Comparison of ENCODE assay signal across 8 cellular contexts in the genomic region with DNA sequence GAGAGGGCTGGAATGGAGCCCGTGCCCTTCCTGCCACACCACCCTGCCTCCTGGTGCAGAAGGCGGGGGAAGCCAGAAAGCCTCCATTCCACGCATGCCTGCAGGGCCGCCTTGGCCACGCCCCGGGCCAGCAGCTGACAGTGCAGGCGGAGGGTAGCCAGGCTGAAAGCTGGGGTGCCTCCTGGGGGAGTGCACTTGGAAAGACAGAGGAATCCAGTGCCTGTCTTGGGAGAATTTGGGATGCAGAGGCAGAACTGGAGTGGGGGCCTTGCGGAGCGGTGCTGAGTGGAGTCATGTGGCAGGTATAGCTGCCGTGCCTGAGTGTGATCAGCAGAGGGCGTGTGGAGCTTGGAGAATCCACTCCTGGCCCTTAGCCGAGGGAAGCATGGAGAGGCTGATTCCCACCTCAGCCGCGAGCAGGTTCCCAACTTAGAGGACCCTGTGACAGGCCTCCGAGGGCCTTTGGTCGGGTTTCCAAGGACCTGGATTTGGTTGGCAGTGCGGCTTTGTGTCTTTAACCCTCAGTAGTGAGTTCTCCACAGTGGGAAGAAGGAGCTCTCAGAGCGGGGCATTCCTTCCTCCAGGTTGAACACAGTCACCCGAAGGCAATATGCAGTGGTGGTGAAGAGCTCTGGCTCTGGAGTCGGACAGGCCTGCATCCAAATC. TPM values are rescaled to one million over a fixed set of nuclear protein-coding genes. Genes with fewer than 3 reads are reported as not detected.
A peak's percentile ranks its signal among the peaks of the same experiment; 100 is the strongest.
DNase-seq lines count a peak whose midpoint lies in the region; ATAC-seq and TF ChIP-seq lines count a peak whose summit lies in the region.

No MANE protein-coding gene starts in this region.

- peak overlapping the region; percentile 46 for H2AFZ ChIP-seq in SU-DHL-6 (ENCODE audit: low read depth, low read length, severe bottlenecking)

- H3K9me2 ChIP-seq in SU-DHL-6 (replicated peaks; ENCODE audit: insufficient read depth, low read length), result no peaks in the 10 kb centered on the region

- DNase-seq in DMS 273 treated with DMSO at 0.1 percent for 48 hours (lab: John Stamatoyannopoulos, UW) (peak; percentile 66), H4 (ENCODE audit: low spot score) (peak; percentile 77), NCI-H1048 (lab: John Stamatoyannopoulos, UW) (peak; percentile 60), adipocyte (ENCODE audit: low read depth) (peak; percentile 95), cardiac septum (ENCODE audit: low spot score) (peak; percentile 91), posterior cingulate gyrus (peak; percentile 84 to 98 (median 89)), upper lobe of left lung (peak; percentile 88 to 92)

- H3K9ac ChIP-seq in SU-DHL-6 (ENCODE audit: low read length), result no peak overlapping the region
- H3K9ac ChIP-seq in adipocyte (ENCODE audit: low read length), result peak overlapping the region; percentile 63

- TF ChIP-seq POLR2A in upper lobe of left lung (IDR thresholded peaks at IDR 0.05), result peak in 1 of 4 donors; percentile 18

- no peaks in the 10 kb centered on the region for H3K79me2 ChIP-seq in SU-DHL-6 (ENCODE audit: insufficient read depth, low read length)

- H3K27me3 ChIP-seq in SU-DHL-6 (ENCODE audit: low read length) (no peaks in the 10 kb centered on the region), adipocyte (replicated peaks; ENCODE audit: control insufficient read depth, insufficient read depth, low read length) (no peaks in the 10 kb centered on the region), upper lobe of left lung (no peaks in the 10 kb centered on the region)

- ATAC-seq in upper lobe of left lung (ENCODE audit: low FRiP score in 2 of 2), result peak; percentile 94 to 95

- H3K4me1 ChIP-seq in adipocyte (ENCODE audit: control insufficient read depth, insufficient read depth, low read length) (peaks cover 17% of the 10 kb centered on the region), upper lobe of left lung (peaks cover 17 to 23% (median 21%) of the 10 kb centered on the region in 4 donors)

- peak; percentile 68 for TF ChIP-seq CTCF in SU-DHL-6 (IDR thresholded peaks at IDR 0.05; ENCODE audit: insufficient read depth, low read length, poor library complexity, severe bottlenecking)
- TF ChIP-seq CTCF in upper lobe of left lung (IDR thresholded peaks at IDR 0.05), result peak; percentile 82 to 95 (median 92)

- no peaks in the 10 kb centered on the region for H3K36me3 ChIP-seq in SU-DHL-6 (ENCODE audit: low read length)
- H3K36me3 ChIP-seq in adipocyte (ENCODE audit: control insufficient read depth, insufficient read depth, low read length, severe bottlenecking), result peaks cover 5% of the 10 kb centered on the region
- H3K36me3 ChIP-seq in upper lobe of left lung, result peaks cover 0 to 7% (median 2%) of the 10 kb centered on the region in 4 donors

- H3K9me3 ChIP-seq in SU-DHL-6 (ENCODE audit: insufficient read depth, low read length) (no peaks in the 10 kb centered on the region), adipocyte (ENCODE audit: control insufficient read depth, low read length) (no peaks in the 10 kb centered on the region), upper lobe of left lung (no peaks in the 10 kb centered on the region)

- no peak overlapping the region for H3K27ac ChIP-seq in SU-DHL-6 (ENCODE audit: low read depth, low read length)
- H3K27ac ChIP-seq in upper lobe of left lung, result peak overlapping the region; percentile 45 to 62 (median 52)

- H3F3A ChIP-seq in SU-DHL-6 (ENCODE audit: insufficient read depth), result no peaks in the 10 kb centered on the region

- intact Hi-C loops in cardiac septum (cut with DNase I), result loop anchor here (2.0 kb wide), 1 partner anchor 51 kb away; no protein-coding TSS in a partner anchor
- intact Hi-C loops in posterior cingulate gyrus (cut with DNase I), result loop anchor here (1.0 kb wide), 1 partner anchor 50 kb away; no protein-coding TSS in a partner anchor

- no peak for TF ChIP-seq EP300 in upper lobe of left lung (IDR thresholded peaks at IDR 0.05)

- H4K20me1 ChIP-seq in SU-DHL-6 (ENCODE audit: low read depth, low read length), result no peaks in the 10 kb centered on the region

- peak overlapping the region; percentile 24 for H3K4me2 ChIP-seq in SU-DHL-6 (ENCODE audit: low read depth, low read length, poor library complexity, severe bottlenecking)

- 10 to 18% methylated on average over 10 to 19 of the region's 20 CpGs for WGBS in upper lobe of left lung, 2 donors

- no peak overlapping the region for H3K4me3 ChIP-seq in SU-DHL-6 (ENCODE audit: insufficient read depth, low read length, poor library complexity, severe bottlenecking)
- H3K4me3 ChIP-seq in adipocyte (ENCODE audit: low read length), result peak overlapping the region; percentile 66
- H3K4me3 ChIP-seq in upper lobe of left lung, result peak overlapping the region in 3 of 4 donors; percentile 36 to 55 (median 53)

RNA-seq across cellular contexts. Expression of gene URM1, which starts 9.1 kb away (rescaled TPM):
- 52.3 and 71.9 TPM in 2 replicates for total RNA-seq in H4 (2014; rRNA removed; shearing (Covaris generic))
- total RNA-seq in cardiac septum (49.5 TPM), upper lobe of left lung (10 to 100 TPM; 11.1 to 57.9 (median 28.7) TPM)

RNA-seq across cellular contexts. Expression of gene SLC27A4, which starts 21.8 kb away (rescaled TPM):
- total RNA-seq in H4 (2014; rRNA removed; shearing (Covaris generic)), result 15.1 and 21.9 TPM in 2 replicates
- 17.4 TPM for total RNA-seq in cardiac septum
- 10 to 100 TPM; 17.8 to 30.1 (median 19.5) TPM for total RNA-seq in upper lobe of left lung

RNA-seq across cellular contexts. Expression of gene COQ4, which starts 39.5 kb away (rescaled TPM):
- total RNA-seq in H4 (2014; rRNA removed; shearing (Covaris generic)), result 39.6 and 46.3 TPM in 2 replicates
- total RNA-seq in cardiac septum (25.9 TPM), upper lobe of left lung (10 to 100 TPM; 36.1 to 83.8 (median 55.2) TPM)

RNA-seq across cellular contexts. Expression of gene TRUB2, which starts 39.9 kb away (rescaled TPM):
- 13.8 and 15.6 TPM in 2 replicates for total RNA-seq in H4 (2014; rRNA removed; shearing (Covaris generic))
- total RNA-seq in cardiac septum, result 30.7 TPM
- total RNA-seq in upper lobe of left lung, result 10 to 100 TPM in 3 of 6 donors, 1 to 10 TPM in 3; 6.9 to 24.1 (median 9.7) TPM

RNA-seq across cellular contexts. Expression of gene CERCAM, which starts 58.5 kb away (rescaled TPM):
- 19.0 and 20.8 TPM in 2 replicates for total RNA-seq in H4 (2014; rRNA removed; shearing (Covaris generic))
- 16.6 TPM for total RNA-seq in cardiac septum
- 10 to 100 TPM in 5 of 6 donors, 1 to 10 TPM in 1; 9.2 to 47.1 (median 15.4) TPM for total RNA-seq in upper lobe of left lung
